1 cellular context compared by ENCODE assay signal in genomic region chr12:56565510-56566101, GRCh38.
A peak's percentile ranks its signal among the peaks of the same experiment; 100 is the strongest.
TF ChIP-seq lines count a peak whose summit lies in the region.

No MANE protein-coding gene starts in this region.

TF ChIP-seq in HepG2, 621 proteins besides CTCF, POLR2A, EP300 and RAD21 (continued from another document and continues in another):
- TF ChIP-seq ZNF687 (CRISPR knock-in tag; IDR thresholded peaks at IDR 0.05) (0 out of 2 replicates have a peak, but pooled peaks have one; percentile 17), HNF4A (CRISPR knock-in tag; IDR thresholded peaks at IDR 0.05) (peak; percentile 63), FOSL2 (CRISPR knock-in tag; IDR thresholded peaks at IDR 0.05) (peak; percentile 20; the same call in 1 of the 2 replicates), ZNF770 (CRISPR knock-in tag; IDR thresholded peaks at IDR 0.05) (peak; percentile 44), GABPB1 (CRISPR knock-in tag; IDR thresholded peaks at IDR 0.05) (peak; percentile 39; the same call in 1 of the 2 replicates), HDAC2 (CRISPR knock-in tag; IDR thresholded peaks at IDR 0.05) (0 out of 2 replicates have a peak, but pooled peaks have one; percentile 10), BCL6 (CRISPR knock-in tag; IDR thresholded peaks at IDR 0.05) (peak; percentile 86), ZNF33A (CRISPR knock-in tag; IDR thresholded peaks at IDR 0.05; ENCODE audit: borderline replicate concordance) (no peak), NFIC (IDR thresholded peaks at IDR 0.05; ENCODE audit: low read length) (0 out of 2 replicates have a peak, but pooled peaks have one; percentile 11), PPARG (CRISPR knock-in tag; conservative IDR thresholded peaks at IDR 0.05) (0 out of 2 replicates have a peak, but pooled peaks have one; percentile 27), PAXIP1 (CRISPR knock-in tag; conservative IDR thresholded peaks at IDR 0.05) (peak; percentile 45), YEATS4 (CRISPR knock-in tag; IDR thresholded peaks at IDR 0.05; ENCODE audit: borderline replicate concordance) (0 out of 2 replicates have a peak, but pooled peaks have one; percentile 41), POLR2AphosphoS5 (IDR thresholded peaks at IDR 0.05; ENCODE audit: low read depth, low read length) (peak; percentile 48; the same call in 1 of the 2 replicates), ZNF614 (CRISPR knock-in tag; IDR thresholded peaks at IDR 0.05; ENCODE audit: borderline replicate concordance) (no peak), IKZF5 (CRISPR knock-in tag; IDR thresholded peaks at IDR 0.05) (peak; percentile 39; the same call in 1 of the 2 replicates), REXO4 (CRISPR knock-in tag; IDR thresholded peaks at IDR 0.05; ENCODE audit: borderline replicate concordance) (no peak), KAT8 (CRISPR knock-in tag; IDR thresholded peaks at IDR 0.05) (peak; percentile 53; the same call in 1 of the 2 replicates), ZNF569 (CRISPR knock-in tag; IDR thresholded peaks at IDR 0.05; ENCODE audit: borderline replicate concordance) (no peak), TEAD2 (CRISPR knock-in tag; IDR thresholded peaks at IDR 0.05) (0 out of 2 replicates have a peak, but pooled peaks have one; percentile 43), ZFX (CRISPR knock-in tag; IDR thresholded peaks at IDR 0.05; ENCODE audit: low read depth) (0 out of 2 replicates have a peak, but pooled peaks have one; percentile 33), TEF (CRISPR knock-in tag; IDR thresholded peaks at IDR 0.05) (no peak), SOX13 (IDR thresholded peaks at IDR 0.05) (no peak), SOX13 (CRISPR knock-in tag; conservative IDR thresholded peaks at IDR 0.05 in 1 of 2, IDR thresholded peaks at IDR 0.05 in 1 of 2) (peak in 1 of 2 experiments; percentile 28; a peak in 1 of 4 replicates), RXRB (CRISPR knock-in tag; IDR thresholded peaks at IDR 0.05; ENCODE audit: borderline replicate concordance) (0 out of 2 replicates have a peak, but pooled peaks have one; percentile 29), ZNF777 (CRISPR knock-in tag; IDR thresholded peaks at IDR 0.05) (peak; percentile 36; the same call in 1 of the 2 replicates), HOXA3 (CRISPR knock-in tag; IDR thresholded peaks at IDR 0.05) (peak; percentile 17; the same call in 1 of the 2 replicates), KLF12 (CRISPR knock-in tag; IDR thresholded peaks at IDR 0.05; ENCODE audit: borderline replicate concordance) (0 out of 2 replicates have a peak, but pooled peaks have one; percentile 41), ASH2L (IDR thresholded peaks at IDR 0.05; ENCODE audit: insufficient read length, low read depth, low read length) (peak; percentile 35), RFX5 (IDR thresholded peaks at IDR 0.05; ENCODE audit: low read depth, low read length) (peak; percentile 51; the same call in 1 of the 2 replicates), IRF2 (CRISPR knock-in tag; IDR thresholded peaks at IDR 0.05) (peak; percentile 19; the same call in 1 of the 2 replicates), ZNF205 (CRISPR knock-in tag; IDR thresholded peaks at IDR 0.05) (0 out of 2 replicates have a peak, but pooled peaks have one; percentile 24), THAP9 (CRISPR knock-in tag; IDR thresholded peaks at IDR 0.05; ENCODE audit: borderline replicate concordance) (peak; percentile 31; the same call in 1 of the 2 replicates), PRDM15 (CRISPR knock-in tag; IDR thresholded peaks at IDR 0.05) (peak; percentile 90), TEAD3 (CRISPR knock-in tag; optimal IDR thresholded peaks at IDR 0.05; ENCODE audit: borderline replicate concordance) (peak; percentile 51), ZNF766 (CRISPR knock-in tag; IDR thresholded peaks at IDR 0.05; ENCODE audit: borderline replicate concordance) (0 out of 2 replicates have a peak, but pooled peaks have one; percentile 19), IKZF4 (CRISPR knock-in tag; IDR thresholded peaks at IDR 0.05; ENCODE audit: borderline replicate concordance, low read depth, not compliant biosample characterization) (no peak), KLF13 (CRISPR knock-in tag; IDR thresholded peaks at IDR 0.05) (no peak), TFAP4 (IDR thresholded peaks at IDR 0.05; ENCODE audit: borderline replicate concordance, low read depth) (peak; percentile 63; the same call in 1 of the 2 replicates)
